Comparison of ENCODE assay signal across 8 cellular contexts in the genomic region with DNA sequence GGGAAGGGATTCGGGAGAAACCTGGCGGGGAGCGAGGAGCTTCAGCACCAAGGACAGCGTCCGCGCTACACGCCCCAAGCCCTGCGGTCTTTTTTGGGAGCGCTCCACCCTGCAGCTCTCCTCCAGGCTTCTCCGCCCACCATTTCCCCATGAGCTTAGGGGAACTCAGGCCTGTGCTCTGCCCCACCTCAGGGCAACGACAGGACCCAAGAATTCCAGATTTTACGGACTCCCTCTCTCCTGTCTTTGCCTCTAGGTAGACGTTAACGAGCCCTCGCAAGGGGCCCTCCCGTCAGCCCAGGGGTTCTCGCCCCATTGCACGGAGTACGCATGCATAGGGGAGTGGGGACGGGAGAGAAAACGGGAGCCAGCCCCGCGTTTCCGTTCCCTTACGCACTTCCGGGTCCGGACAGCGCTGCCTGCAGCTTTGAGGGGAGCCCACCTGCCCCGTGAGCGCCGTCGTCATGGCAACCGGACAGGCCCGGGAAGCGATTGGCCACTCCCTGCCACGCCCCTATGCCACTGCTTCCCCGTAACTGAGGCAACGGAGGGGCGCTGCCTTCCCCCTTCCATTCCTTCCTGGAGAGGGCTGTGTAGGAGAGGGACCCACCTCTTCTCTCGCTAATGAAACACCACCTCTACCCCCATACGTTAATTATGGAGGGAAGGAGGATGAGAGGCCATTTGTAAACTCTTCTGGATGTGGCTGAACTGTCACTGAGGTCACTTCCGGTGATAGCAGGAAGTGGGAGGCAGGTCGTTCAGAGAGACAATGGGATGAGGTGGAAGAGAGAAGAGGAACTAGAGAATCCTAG. TPM values are rescaled to one million over a fixed set of nuclear protein-coding genes. Genes with fewer than 3 reads are reported as not detected.
DNase-seq lines count a peak whose midpoint lies in the region; ATAC-seq, FAIRE-seq and TF ChIP-seq lines count a peak whose summit lies in the region.

No MANE protein-coding gene starts in this region.

- peaks cover 14% of the 10 kb centered on the region for H3K27me3 ChIP-seq in CD8-positive, alpha-beta memory T cell (ENCODE audit: insufficient read depth, low read length, poor library complexity, severe bottlenecking)

- H3K9me3 ChIP-seq in CD8-positive, alpha-beta memory T cell (ENCODE audit: low read length), result no peaks in the 10 kb centered on the region

- H3K27ac Mint-ChIP-seq in CD8-positive, alpha-beta memory T cell, result no peak overlapping the region
- H3K27ac Mint-ChIP-seq in activated B cell treated with CpG ODN at 0.5 μM for 24 hours (no peak overlapping the region), endothelial cell (ENCODE audit: unreplicated experiment) (peak overlapping the region; percentile 94)
- H3K27ac Mint-ChIP-seq in natural killer cell treated with Interleukin-12 subunit alpha and Interleukin-12 subunit beta and Interleukin-15 and Interleukin-18, amount 100 ng/mL, for 72 hours, result no peak overlapping the region

- H3K4me3 ChIP-seq in CD8-positive, alpha-beta memory T cell (ENCODE audit: low read length), result peak overlapping the region; percentile 53

- peak overlapping the region in 6 of 7 donors; percentile 60 to 76 (median 62) for H3K4me3 Mint-ChIP-seq in CD8-positive, alpha-beta memory T cell
- H3K4me3 Mint-ChIP-seq in activated B cell treated with CpG ODN at 0.5 μM for 24 hours (peak overlapping the region; percentile 75), endothelial cell (ENCODE audit: unreplicated experiment) (peak overlapping the region; percentile 78)
- peak overlapping the region; percentile 75 for H3K4me3 Mint-ChIP-seq in natural killer cell treated with Interleukin-12 subunit alpha and Interleukin-12 subunit beta and Interleukin-15 and Interleukin-18, amount 100 ng/mL, for 72 hours

- TF ChIP-seq CTCF in activated B cell treated with CpG ODN at 0.5 μM for 24 hours (IDR thresholded peaks at IDR 0.05), result no peak
- TF ChIP-seq CTCF in endothelial cell (IDR thresholded peaks at IDR 0.05; ENCODE audit: unreplicated experiment), result no peak

- peak; percentile 5 to 56 (median 31) for DNase-seq in CD8-positive, alpha-beta memory T cell
- DNase-seq in activated B cell treated with CpG ODN at 0.5 μM for 24 hours (no peak), endothelial cell (ENCODE audit: low spot score) (peak; percentile 68), GM19239 (ENCODE audit: insufficient read length, low spot score) (no peak), ureter (ENCODE audit: low spot score) (no peak)
- peak; percentile 58 for DNase-seq in natural killer cell treated with Interleukin-12 subunit alpha and Interleukin-12 subunit beta and Interleukin-15 and Interleukin-18, amount 100 ng/mL, for 72 hours (ENCODE audit: low spot score)

- TF ChIP-seq RAD21 in Ishikawa (IDR thresholded peaks at IDR 0.05; ENCODE audit: low read depth), result no peak

- ATAC-seq in activated B cell treated with CpG ODN at 0.5 μM for 24 hours (ENCODE audit: low read depth) (peak; percentile 7), HG02623 (IDR thresholded peaks at IDR 0.05; ENCODE audit: unreplicated experiment) (no peak)
- peak in 1 of 2 donors; percentile 59 for ATAC-seq in natural killer cell treated with Interleukin-12 subunit alpha and Interleukin-12 subunit beta and Interleukin-15 and Interleukin-18, amount 100 ng/mL, for 72 hours

- CTCF ChIA-PET in CD8-positive, alpha-beta memory T cell (lab: Charles Lee), result interaction anchor here (1.2 kb wide), 1 partner anchor 9 kb away, joined by 3 read pairs; no protein-coding TSS in a partner anchor
- CTCF ChIA-PET in activated B cell treated with CpG ODN at 0.5 μM for 24 hours (lab: Charles Lee), result interaction anchor here (0.8 kb wide), 1 partner anchor 53 kb away, joined by 3 read pairs; no protein-coding TSS in a partner anchor

- H3K4me1 ChIP-seq in CD8-positive, alpha-beta memory T cell (ENCODE audit: insufficient read depth, low read length), result peaks cover 13% of the 10 kb centered on the region

- peaks cover 0 to 4% (median 2%) of the 10 kb centered on the region in 5 donors for H3K9me3 Mint-ChIP-seq in CD8-positive, alpha-beta memory T cell
- H3K9me3 Mint-ChIP-seq in activated B cell treated with CpG ODN at 0.5 μM for 24 hours, result peaks cover 5% of the 10 kb centered on the region
- no peaks in the 10 kb centered on the region for H3K9me3 Mint-ChIP-seq in endothelial cell (ENCODE audit: unreplicated experiment)
- H3K9me3 Mint-ChIP-seq in natural killer cell treated with Interleukin-12 subunit alpha and Interleukin-12 subunit beta and Interleukin-15 and Interleukin-18, amount 100 ng/mL, for 72 hours, result peaks cover 9% of the 10 kb centered on the region

- H3K27me3 Mint-ChIP-seq in CD8-positive, alpha-beta memory T cell, result peaks cover 39 to 52% of the 10 kb centered on the region in 2 donors
- peaks cover 22% of the 10 kb centered on the region for H3K27me3 Mint-ChIP-seq in activated B cell treated with CpG ODN at 0.5 μM for 24 hours
- peaks cover 11% of the 10 kb centered on the region for H3K27me3 Mint-ChIP-seq in endothelial cell (ENCODE audit: unreplicated experiment)
- H3K27me3 Mint-ChIP-seq in natural killer cell treated with Interleukin-12 subunit alpha and Interleukin-12 subunit beta and Interleukin-15 and Interleukin-18, amount 100 ng/mL, for 72 hours, result peaks cover 22% of the 10 kb centered on the region in 2 donors

- H3K4me1 Mint-ChIP-seq in CD8-positive, alpha-beta memory T cell, result peaks cover 4 to 13% (median 9%) of the 10 kb centered on the region in 3 donors
- peaks cover 9% of the 10 kb centered on the region for H3K4me1 Mint-ChIP-seq in activated B cell treated with CpG ODN at 0.5 μM for 24 hours
- H3K4me1 Mint-ChIP-seq in endothelial cell (ENCODE audit: unreplicated experiment), result peaks cover 40% of the 10 kb centered on the region
- peaks cover 10 to 11% of the 10 kb centered on the region in 2 donors for H3K4me1 Mint-ChIP-seq in natural killer cell treated with Interleukin-12 subunit alpha and Interleukin-12 subunit beta and Interleukin-15 and Interleukin-18, amount 100 ng/mL, for 72 hours (ENCODE audit: low read depth in 2 of 2)

- peaks cover 0 to 9% (median 1%) of the 10 kb centered on the region in 3 donors for H3K36me3 Mint-ChIP-seq in CD8-positive, alpha-beta memory T cell
- no peaks in the 10 kb centered on the region for H3K36me3 Mint-ChIP-seq in activated B cell treated with CpG ODN at 0.5 μM for 24 hours (ENCODE audit: low read depth)
- peaks cover 51% of the 10 kb centered on the region for H3K36me3 Mint-ChIP-seq in endothelial cell (ENCODE audit: low read depth, unreplicated experiment)
- H3K36me3 Mint-ChIP-seq in natural killer cell treated with Interleukin-12 subunit alpha and Interleukin-12 subunit beta and Interleukin-15 and Interleukin-18, amount 100 ng/mL, for 72 hours, result no peaks in the 10 kb centered on the region

- TF ChIP-seq EP300 in Ishikawa (IDR thresholded peaks at IDR 0.05; ENCODE audit: borderline replicate concordance), result no peak

- H3K27ac ChIP-seq in CD8-positive, alpha-beta memory T cell (ENCODE audit: low read depth, low read length), result no peak overlapping the region

- POLR2A ChIA-PET in CD8-positive, alpha-beta memory T cell (lab: Charles Lee), result no interaction called here
- POLR2A ChIA-PET in activated B cell treated with CpG ODN at 0.5 μM for 24 hours (lab: Charles Lee), result interaction anchor here (0.6 kb wide), 1 partner anchor 98 kb away, joined by 4 read pairs; no protein-coding TSS in a partner anchor

- no peak for FAIRE-seq in GM19239 (lab: Jason Lieb, UNC)

- intact Hi-C loops in activated B cell treated with CpG ODN at 0.5 μM for 24 hours (cut with micrococcal nuclease), result no loop called here

- no peaks in the 10 kb centered on the region for H3K36me3 ChIP-seq in CD8-positive, alpha-beta memory T cell (ENCODE audit: insufficient read depth, low read length)

TF ChIP-seq in Ishikawa, 13 proteins besides CTCF, POLR2A, EP300 and RAD21 (continues in another document):
- TF ChIP-seq, protein P1, sequence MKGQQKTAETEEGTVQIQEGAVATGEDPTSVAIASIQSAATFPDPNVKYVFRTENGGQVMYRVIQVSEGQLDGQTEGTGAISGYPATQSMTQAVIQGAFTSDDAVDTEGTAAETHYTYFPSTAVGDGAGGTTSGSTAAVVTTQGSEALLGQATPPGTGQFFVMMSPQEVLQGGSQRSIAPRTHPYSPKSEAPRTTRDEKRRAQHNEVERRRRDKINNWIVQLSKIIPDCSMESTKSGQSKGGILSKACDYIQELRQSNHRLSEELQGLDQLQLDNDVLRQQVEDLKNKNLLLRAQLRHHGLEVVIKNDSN (IDR thresholded peaks at IDR 0.05), result no peak
- TF ChIP-seq TEAD4 (IDR thresholded peaks at IDR 0.05), result peak; percentile 11; the same call in 1 of the 2 replicates

RNA-seq across cellular contexts. Expression of a gene that starts 20.8 kb away (rescaled TPM):
- total RNA-seq in CD8-positive, alpha-beta memory T cell, result not detected
- not detected for polyA plus RNA-seq in CD8-positive, alpha-beta memory T cell
- not detected in 2 replicates for total RNA-seq in activated B cell treated with CpG ODN at 0.5 μM for 24 hours
- 86.0 TPM for total RNA-seq in endothelial cell (ENCODE audit: unreplicated experiment)
- total RNA-seq in natural killer cell treated with Interleukin-12 subunit alpha and Interleukin-12 subunit beta and Interleukin-15 and Interleukin-18, amount 100 ng/mL, for 72 hours, result not detected
- 4.4 TPM for total RNA-seq in ureter

RNA-seq across cellular contexts. Expression of a gene that starts 38.3 kb away (rescaled TPM):
- not detected for total RNA-seq in CD8-positive, alpha-beta memory T cell
- polyA plus RNA-seq in CD8-positive, alpha-beta memory T cell, result not detected
- total RNA-seq in activated B cell treated with CpG ODN at 0.5 μM for 24 hours (not detected in 2 replicates), endothelial cell (ENCODE audit: unreplicated experiment) (not detected), ureter (not detected)
- total RNA-seq in natural killer cell treated with Interleukin-12 subunit alpha and Interleukin-12 subunit beta and Interleukin-15 and Interleukin-18, amount 100 ng/mL, for 72 hours, result not detected

RNA-seq across cellular contexts. Expression of a gene that starts 42.4 kb away (rescaled TPM):
- 10 to 100 TPM; 20.0 to 23.3 TPM for total RNA-seq in CD8-positive, alpha-beta memory T cell
- 13.8 TPM for polyA plus RNA-seq in CD8-positive, alpha-beta memory T cell
- total RNA-seq in activated B cell treated with CpG ODN at 0.5 μM for 24 hours, result 24.9 and 26.9 TPM in 2 replicates
- 9.5 TPM for total RNA-seq in endothelial cell (ENCODE audit: unreplicated experiment)
- total RNA-seq in natural killer cell treated with Interleukin-12 subunit alpha and Interleukin-12 subunit beta and Interleukin-15 and Interleukin-18, amount 100 ng/mL, for 72 hours, result 10 to 100 TPM; 21.4 to 26.7 TPM
- 28.8 TPM for total RNA-seq in ureter

RNA-seq across cellular contexts. Expression of a gene that starts 50.5 kb away (rescaled TPM):
- total RNA-seq in CD8-positive, alpha-beta memory T cell, result 1 to 10 TPM; 4.9 to 5.8 TPM
- 0.46 TPM for polyA plus RNA-seq in CD8-positive, alpha-beta memory T cell
- total RNA-seq in activated B cell treated with CpG ODN at 0.5 μM for 24 hours (5.6 and 6.0 TPM in 2 replicates), endothelial cell (ENCODE audit: unreplicated experiment) (9.0 TPM), ureter (5.5 TPM)
- total RNA-seq in natural killer cell treated with Interleukin-12 subunit alpha and Interleukin-12 subunit beta and Interleukin-15 and Interleukin-18, amount 100 ng/mL, for 72 hours, result 10 to 100 TPM; 10.6 to 14.9 TPM

Comparison
In these comparisons a context has a peak if more than half of its experiments do, and no peak if none do; other contexts are left out.
1. DNase-seq: peak in CD8-positive, alpha-beta memory T cell (5 of 5), endothelial cell (single experiment) and natural killer cell treated with Interleukin-12 subunit alpha and Interleukin-12 subunit beta and Interleukin-15 and Interleukin-18, amount 100 ng/mL, for 72 hours (single experiment); none in activated B cell treated with CpG ODN at 0.5 μM for 24 hours (single experiment), GM19239 (single experiment) and ureter (single experiment).
2. RNA of a gene that starts 20.8 kb away (total RNA-seq): 86.0 TPM in endothelial cell (single experiment); 4.4 TPM in ureter (single experiment), not detected in activated B cell treated with CpG ODN at 0.5 μM for 24 hours, not detected in CD8-positive, alpha-beta memory T cell and not detected in natural killer cell treated with Interleukin-12 subunit alpha and Interleukin-12 subunit beta and Interleukin-15 and Interleukin-18, amount 100 ng/mL, for 72 hours; every median in the first group is over 10 times any median in the second.
3. Peak in every context shown above with its lines, with median percentiles within 50 percentile points of each other: H3K4me3 Mint-ChIP-seq.